15 cellular contexts compared by ENCODE assay signal in the genomic region with DNA sequence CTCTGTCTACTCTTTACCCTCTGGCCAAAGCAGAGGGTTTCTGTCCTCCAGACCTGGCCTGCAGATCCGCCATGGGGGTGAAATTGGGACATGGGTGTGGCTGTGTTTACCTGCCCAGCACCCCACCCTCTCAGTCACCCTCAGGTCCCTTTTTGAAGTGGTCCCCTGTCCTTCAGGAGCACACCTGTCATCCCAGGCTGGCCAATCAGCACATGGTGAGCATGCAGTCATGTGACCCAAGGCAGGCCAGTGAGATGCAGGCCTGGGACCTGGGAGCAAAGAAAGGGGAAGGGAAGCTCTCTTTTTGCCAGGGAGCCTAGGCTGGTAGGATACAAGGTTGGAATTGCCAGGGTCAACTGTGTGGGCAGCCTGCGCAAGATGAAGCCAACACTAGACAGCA.
"Had no signal": no experiment of that assay in that cellular context is flagged by ENCODE, and none has a peak within 500 bp of the region (broad histone marks: within the 10 kb centered on the region; RNA-seq: fewer than 3 reads in every experiment).

No MANE protein-coding gene starts in this region.

- H3K27me3 ChIP-seq: adrenal gland, gastrocnemius medialis, heart right ventricle, pancreas, stomach, vagina had no signal

- FAIRE-seq: pancreas, TTC549 had no signal

- H3K27me3 Mint-ChIP-seq: T-helper 17 cell had no signal

- H3K9me3 ChIP-seq: adrenal gland, gastrocnemius medialis, heart right ventricle, pancreas, stomach, thoracic aorta, vagina had no signal

- DNase-seq: adrenal gland; cortex of kidney; gastrocnemius medialis; heart right ventricle; islet precursor cell; pancreas; stimulated activated CD4-positive, alpha-beta T cell treated with anti-CD3 and anti-CD28 coated beads, Interleukin-2, amount 100 ng/mL, for 48 hours; stomach; T-helper 17 cell had no signal

- H3K4me3 ChIP-seq: adrenal gland, gastrocnemius medialis, heart right ventricle, pancreas, stomach, thoracic aorta, vagina had no signal

- ATAC-seq: gastrocnemius medialis, heart right ventricle, left lobe of liver, pancreas, T-helper 17 cell had no signal

- H3K36me3 ChIP-seq: adrenal gland, gastrocnemius medialis, heart right ventricle, pancreas, stomach, thoracic aorta, vagina had no signal

- H3K4me3 Mint-ChIP-seq: neural crest cell, T-helper 17 cell had no signal

- H3K27ac ChIP-seq: adrenal gland, epithelial cell of prostate, gastrocnemius medialis, heart right ventricle, pancreas, stomach, thoracic aorta, vagina had no signal

- H3K9me3 Mint-ChIP-seq: neural crest cell had no signal

- H3K4me1 ChIP-seq: gastrocnemius medialis, pancreas had no signal
